In the genomic region with DNA sequence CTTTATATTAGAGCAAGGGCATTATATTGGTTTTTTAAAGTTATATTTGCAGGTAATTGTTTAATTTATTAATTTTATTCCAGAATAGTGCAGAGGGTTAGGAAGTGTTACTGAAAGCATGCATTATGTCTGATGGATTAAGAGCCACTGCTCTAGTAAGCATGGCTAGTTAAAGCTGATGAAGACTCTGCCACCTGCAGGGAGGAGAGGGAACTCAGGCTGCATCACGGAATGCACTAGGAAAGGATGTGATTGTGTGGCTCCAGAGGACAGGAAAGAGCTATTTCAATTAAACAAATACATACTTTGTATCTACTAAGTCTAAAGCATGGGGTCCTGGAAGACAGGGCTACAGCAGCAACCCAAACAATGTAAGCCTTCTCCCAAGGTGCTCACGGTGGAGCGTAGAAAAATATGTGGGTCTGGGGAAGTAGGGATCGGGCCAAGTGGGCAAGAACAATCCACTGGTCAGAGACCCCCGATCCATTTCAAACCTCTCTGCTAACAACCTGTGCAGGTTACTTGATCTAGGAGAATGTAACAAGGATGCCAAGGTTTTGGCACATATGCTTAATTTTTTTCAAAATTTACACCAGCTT, we compare ENCODE assay signal across 1 cellular context.
TF ChIP-seq lines count a peak whose summit lies in the region.

No MANE protein-coding gene starts in this region.

TF ChIP-seq in GM23338, 12 proteins besides CTCF, POLR2A, EP300 and RAD21 (continued from another document):
- TF ChIP-seq, protein P1, sequence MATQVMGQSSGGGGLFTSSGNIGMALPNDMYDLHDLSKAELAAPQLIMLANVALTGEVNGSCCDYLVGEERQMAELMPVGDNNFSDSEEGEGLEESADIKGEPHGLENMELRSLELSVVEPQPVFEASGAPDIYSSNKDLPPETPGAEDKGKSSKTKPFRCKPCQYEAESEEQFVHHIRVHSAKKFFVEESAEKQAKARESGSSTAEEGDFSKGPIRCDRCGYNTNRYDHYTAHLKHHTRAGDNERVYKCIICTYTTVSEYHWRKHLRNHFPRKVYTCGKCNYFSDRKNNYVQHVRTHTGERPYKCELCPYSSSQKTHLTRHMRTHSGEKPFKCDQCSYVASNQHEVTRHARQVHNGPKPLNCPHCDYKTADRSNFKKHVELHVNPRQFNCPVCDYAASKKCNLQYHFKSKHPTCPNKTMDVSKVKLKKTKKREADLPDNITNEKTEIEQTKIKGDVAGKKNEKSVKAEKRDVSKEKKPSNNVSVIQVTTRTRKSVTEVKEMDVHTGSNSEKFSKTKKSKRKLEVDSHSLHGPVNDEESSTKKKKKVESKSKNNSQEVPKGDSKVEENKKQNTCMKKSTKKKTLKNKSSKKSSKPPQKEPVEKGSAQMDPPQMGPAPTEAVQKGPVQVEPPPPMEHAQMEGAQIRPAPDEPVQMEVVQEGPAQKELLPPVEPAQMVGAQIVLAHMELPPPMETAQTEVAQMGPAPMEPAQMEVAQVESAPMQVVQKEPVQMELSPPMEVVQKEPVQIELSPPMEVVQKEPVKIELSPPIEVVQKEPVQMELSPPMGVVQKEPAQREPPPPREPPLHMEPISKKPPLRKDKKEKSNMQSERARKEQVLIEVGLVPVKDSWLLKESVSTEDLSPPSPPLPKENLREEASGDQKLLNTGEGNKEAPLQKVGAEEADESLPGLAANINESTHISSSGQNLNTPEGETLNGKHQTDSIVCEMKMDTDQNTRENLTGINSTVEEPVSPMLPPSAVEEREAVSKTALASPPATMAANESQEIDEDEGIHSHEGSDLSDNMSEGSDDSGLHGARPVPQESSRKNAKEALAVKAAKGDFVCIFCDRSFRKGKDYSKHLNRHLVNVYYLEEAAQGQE (IDR thresholded peaks at IDR 0.05; ENCODE audit: unreplicated experiment), result no peak
- TF ChIP-seq ZNF114 (CRISPR knock-in tag; IDR thresholded peaks at IDR 0.05), result no peak
- TF ChIP-seq JUNB (IDR thresholded peaks at IDR 0.05; ENCODE audit: unreplicated experiment), result no peak
